30 cellular contexts compared by ENCODE assay signal in the genomic region with DNA sequence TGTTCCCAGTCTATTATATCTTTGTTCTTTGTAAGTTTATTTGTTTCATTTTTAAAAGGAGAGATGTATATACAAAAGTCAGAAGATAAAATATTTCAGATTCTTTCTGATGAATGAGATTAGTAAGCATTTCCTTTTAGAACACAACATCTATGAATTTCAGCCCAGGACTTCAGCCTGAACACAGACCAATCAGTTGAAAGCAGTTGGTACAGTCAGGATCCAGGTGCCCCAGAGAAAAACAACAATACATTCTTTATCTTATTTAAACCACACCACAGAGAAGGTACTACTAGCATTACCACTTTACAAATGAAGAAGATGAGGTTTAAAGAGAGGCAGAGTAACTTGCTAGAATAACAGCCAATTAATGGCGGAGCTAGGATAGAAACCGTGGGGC.
DNase-seq lines count a peak whose midpoint lies in the region; TF ChIP-seq lines count a peak whose summit lies in the region.
"Had no signal": no experiment of that assay in that cellular context is flagged by ENCODE, and none has a peak within 500 bp of the region (broad histone marks: within the 10 kb centered on the region; RNA-seq: fewer than 3 reads in every experiment).

No MANE protein-coding gene starts in this region.

- H3K27me3 Mint-ChIP-seq in MCF 10A (ENCODE audit: insufficient read depth, unreplicated experiment) = no peaks in the 10 kb centered on the region
- H3K27me3 Mint-ChIP-seq: activated CD4-positive, alpha-beta T cell treated with anti-CD3 and anti-CD28 coated beads, Interleukin-2, amount 10 ng/mL, durations not matched to agents 24 days and 14 days had no signal

- intact Hi-C loops in mammary epithelial cell (cut with micrococcal nuclease) (no loop called here), MCF 10A (cut with micrococcal nuclease) (no loop called here)

- no peaks in the 10 kb centered on the region for H3K4me1 ChIP-seq in mammary epithelial cell (ENCODE audit: insufficient read depth, low read length)
- H3K4me1 ChIP-seq: adrenal gland, Caco-2, neural progenitor cell, parathyroid adenoma had no signal

- H3K79me2 ChIP-seq in mammary epithelial cell (ENCODE audit: insufficient read depth, low read length) = no peaks in the 10 kb centered on the region
- H3K79me2 ChIP-seq: parathyroid adenoma had no signal

- TF ChIP-seq CTCF in mammary epithelial cell (conservative IDR thresholded peaks at IDR 0.05 in 1 of 2, IDR thresholded peaks at IDR 0.05 in 1 of 2; ENCODE audit: extremely low read depth in 1 of 2, insufficient read depth in 1 of 2, low read depth in 1 of 2, low read length in 2 of 2) (no peak), MCF 10A (IDR thresholded peaks at IDR 0.05; ENCODE audit: unreplicated experiment) (no peak), choroid plexus epithelial cell (conservative IDR thresholded peaks at IDR 0.05; ENCODE audit: low read depth, low read length) (no peak)

- H3K4me3 ChIP-seq in mammary epithelial cell (replicated peaks in 1 of 3; ENCODE audit: insufficient read depth in 1 of 3, low read depth in 2 of 3, low read length in 3 of 3) (no peak overlapping the region), choroid plexus epithelial cell (ENCODE audit: low read depth, low read length) (no peak overlapping the region)
- H3K4me3 ChIP-seq: adrenal gland, GM12878, lung, neural progenitor cell, PC-9 had no signal

- no peaks in the 10 kb centered on the region for H3K9me3 ChIP-seq in mammary epithelial cell (replicated peaks; ENCODE audit: insufficient read depth, low read length)
- H3K9me3 ChIP-seq: adrenal gland, Caco-2 had no signal

- H2AFZ ChIP-seq in mammary epithelial cell (ENCODE audit: low read depth, low read length) = no peak overlapping the region
- H2AFZ ChIP-seq: neural progenitor cell, parathyroid adenoma, PC-9 had no signal

- no peaks in the 10 kb centered on the region for H3K36me3 Mint-ChIP-seq in MCF 10A (ENCODE audit: insufficient read depth, unreplicated experiment)
- H3K36me3 Mint-ChIP-seq: brain, neural progenitor cell had no signal

- in situ Hi-C loops in mammary epithelial cell (cut with MboI; ENCODE audit: low sequenced_read_pairs in 2 of 2) = no loop called here

- CTCF ChIA-PET in mammary epithelial cell (lab: Charles Lee; ENCODE audit: low non-redundant PET) (no interaction called here), MCF 10A (lab: Yijun Ruan, JAX) (interaction anchor here (0.7 to 1.2 kb wide), 2 partner anchors 16 to 21 kb away, joined by 3 read pairs; no protein-coding TSS in a partner anchor)

- no peak overlapping the region for H3K4me2 ChIP-seq in mammary epithelial cell (ENCODE audit: insufficient read depth, low read depth, low read length)
- H3K4me2 ChIP-seq: neural progenitor cell, PC-9 had no signal

- no peak overlapping the region for H3K27ac Mint-ChIP-seq in MCF 10A (ENCODE audit: low read depth, unreplicated experiment)
- H3K27ac Mint-ChIP-seq: activated CD4-positive, alpha-beta T cell treated with anti-CD3 and anti-CD28 coated beads, Interleukin-2, amount 10 ng/mL, durations not matched to agents 24 days and 14 days; brain; neural progenitor cell had no signal

- peaks cover 7% of the 10 kb centered on the region for H3K9me3 Mint-ChIP-seq in MCF 10A (ENCODE audit: unreplicated experiment)

- no peaks in the 10 kb centered on the region for H4K20me1 ChIP-seq in mammary epithelial cell (ENCODE audit: insufficient read depth, low read length)

- H3K4me1 Mint-ChIP-seq in MCF 10A (ENCODE audit: insufficient read depth, unreplicated experiment) = no peaks in the 10 kb centered on the region

- dilution Hi-C loops in mammary epithelial cell (cut with HindIII; ENCODE audit: low sequenced_read_pairs) = no loop called here

- H3K4me3 Mint-ChIP-seq in MCF 10A (ENCODE audit: unreplicated experiment) = no peak overlapping the region
- H3K4me3 Mint-ChIP-seq: brain, neural progenitor cell had no signal

- no peaks in the 10 kb centered on the region for H3K27me3 ChIP-seq in mammary epithelial cell (ENCODE audit: insufficient read depth, low read length)
- H3K27me3 ChIP-seq: adrenal gland, neural progenitor cell had no signal

- BruUV-seq in mammary epithelial cell (replicated peaks; lab: Mats Ljungman, UMichigan) (no TSS peak), MCF 10A (replicated peaks; lab: Mats Ljungman, UMichigan) (no TSS peak)

- WGBS in mammary epithelial cell (ENCODE audit: low coverage, missing lambda C conversion rate) = 96% methylated on average over 2 of the region's 2 CpGs

- no peaks in the 10 kb centered on the region for H3K36me3 ChIP-seq in mammary epithelial cell (ENCODE audit: insufficient read depth, low read length)
- H3K36me3 ChIP-seq: adrenal gland, neural progenitor cell had no signal

- POLR2A ChIA-PET in MCF 10A (lab: Yijun Ruan, JAX) = interaction anchor here (0.6 to 1.5 kb wide), 3 partner anchors 11 to 28 kb away, joined by 3 to 5 read pairs (median 3); no protein-coding TSS in a partner anchor

- DNase-seq in mammary epithelial cell (peak; percentile 29), MCF 10A (ENCODE audit: unreplicated experiment) (no peak), NCI-H226 (peak; percentile 11), choroid plexus epithelial cell (ENCODE audit: low read depth) (peak; percentile 25), retina (no peak), HUDEP-2 (lab: John Stamatoyannopoulos, UW; ENCODE audit: unreplicated experiment in 76 of 76) (no peak), NCI-H774 (lab: John Stamatoyannopoulos, UW) (no peak)
- DNase-seq: activated CD4-positive, alpha-beta T cell treated with anti-CD3 and anti-CD28 coated beads, Interleukin-2, amount 10 ng/mL, durations not matched to agents 24 days and 14 days; activated effector memory CD4-positive, alpha-beta T cell treated with Interleukin-2 at 50 U/mL for 16 hours; adrenal gland; C1 segment of cervical spinal cord; Caco-2; Karpas-422; NCI-H1048; NCI-H1694 treated with DMSO at 0.1 percent for 48 hours; NCI-H2171; NCI-H524; NK-92 treated with Interleukin-12 subunit alpha and Interleukin-12 subunit beta, amount 100 ng/mL, for 24 hours; PC-9; right cardiac atrium; stimulated activated CD4-positive, alpha-beta T cell treated with anti-CD3 and anti-CD28 coated beads, Interleukin-2, amount 100 ng/mL, for 24 hours; T-helper 9 cell; trophoblast cell had no signal

- no peak overlapping the region for H3K27ac ChIP-seq in mammary epithelial cell (ENCODE audit: insufficient read depth, low read depth, low read length)
- H3K27ac ChIP-seq: adrenal gland, epithelial cell of prostate, neural progenitor cell, parathyroid adenoma, PC-9, VCaP had no signal

- H3K9ac ChIP-seq in mammary epithelial cell (ENCODE audit: insufficient read depth, low read length) = no peak overlapping the region
- H3K9ac ChIP-seq: neural progenitor cell, parathyroid adenoma had no signal

Comparison
In these comparisons a context has a peak if more than half of its experiments do, and no peak if none do; other contexts are left out.
1. DNase-seq: peak in mammary epithelial cell (single experiment), NCI-H226 (single experiment) and choroid plexus epithelial cell (single experiment); none in MCF 10A (single experiment), retina (single experiment), HUDEP-2 (0 of 76) and NCI-H774 (single experiment).